In genomic region chr12:6643569-6644256, GRCh38 we compare ENCODE assay signal across 15 cellular contexts. TPM values are rescaled to one million over a fixed set of nuclear protein-coding genes. Genes with fewer than 3 reads are reported as not detected.
DNase-seq lines count a peak whose midpoint lies in the region; TF ChIP-seq lines count a peak whose summit lies in the region.
"Had no signal": no experiment of that assay in that cellular context is flagged by ENCODE, and none has a peak within 500 bp of the region (broad histone marks: within the 10 kb centered on the region; RNA-seq: fewer than 3 reads in every experiment).

No MANE protein-coding gene starts in this region.

- H4K20me1 ChIP-seq in OCI-LY7 (ENCODE audit: insufficient read depth, low read length) = no peaks in the 10 kb centered on the region

- peak overlapping the region; percentile 78 for H3K4me2 ChIP-seq in OCI-LY7 (ENCODE audit: low read length)

- 36 to 67% (median 51%) methylated on average over 6 of the region's 6 CpGs for WGBS in spleen, 5 donors

- no peaks in the 10 kb centered on the region for H3K4me1 ChIP-seq in HEK293 (ENCODE audit: control insufficient read depth, insufficient read depth, low read length)
- H3K4me1 ChIP-seq in OCI-LY7 (ENCODE audit: insufficient read depth, low read length, poor library complexity, severe bottlenecking) = peaks cover 47% of the 10 kb centered on the region
- H3K4me1 ChIP-seq in left ventricle myocardium inferior = peaks cover 15% of the 10 kb centered on the region
- peaks cover 22 to 73% (median 47%) of the 10 kb centered on the region in 6 donors for H3K4me1 ChIP-seq in spleen
- H3K4me1 ChIP-seq: uterus had no signal

- no peak overlapping the region for H3K27ac ChIP-seq in HEK293 (ENCODE audit: extremely low read depth, low read depth, low read length)
- H3K27ac ChIP-seq in OCI-LY7 (ENCODE audit: low read depth, low read length, poor library complexity, severe bottlenecking) = peak overlapping the region; percentile 83
- peak overlapping the region; percentile 50 for H3K27ac ChIP-seq in left ventricle myocardium inferior (replicated peaks)
- H3K27ac ChIP-seq in spleen = peak overlapping the region in 7 of 8 donors; percentile 54 to 83 (median 67)
- H3K27ac ChIP-seq: epithelial cell of prostate, uterus had no signal

- H3K9me3 ChIP-seq in HEK293 (ENCODE audit: control insufficient read depth, insufficient read depth, low read depth, low read length) (no peaks in the 10 kb centered on the region), OCI-LY7 (ENCODE audit: low read length) (no peaks in the 10 kb centered on the region), left ventricle myocardium inferior (replicated peaks) (peaks cover 12% of the 10 kb centered on the region), spleen (peaks cover 0 to 16% (median 4%) of the 10 kb centered on the region in 8 donors)
- H3K9me3 ChIP-seq: uterus had no signal

- no peaks in the 10 kb centered on the region for H3K9me2 ChIP-seq in OCI-LY7 (ENCODE audit: insufficient read depth, low read length)

- no peak for TF ChIP-seq POLR2A in spleen (IDR thresholded peaks at IDR 0.05)

- POLR2A ChIA-PET in HEK293 (lab: Yijun Ruan, JAX) (no interaction called here), OCI-LY7 (lab: Charles Lee) (interaction anchor here (0.5 to 2.4 kb wide), 11 partner anchors 9 to 120 kb away, joined by 3 to 24 read pairs (median 4); partner anchors contain the start of genes COPS7A and LPAR5)

- BruUV-seq in OCI-LY7 (replicated peaks; lab: Mats Ljungman, UMichigan) = no TSS peak

- H3K27me3 ChIP-seq in left ventricle myocardium inferior (ENCODE audit: low read depth) (no peaks in the 10 kb centered on the region), spleen (replicated peaks in 1 of 7) (no peaks in the 10 kb centered on the region)
- H3K27me3 ChIP-seq: uterus had no signal

- no peaks in the 10 kb centered on the region for H3K79me2 ChIP-seq in OCI-LY7 (ENCODE audit: insufficient read depth, low read depth, low read length)

- DNase-seq in OCI-LY7 (ENCODE audit: low spot score) = peak; percentile 73
- DNase-seq in left ventricle myocardium inferior = no peak
- DNase-seq in spleen = no peak
- DNase-seq in H4 (ENCODE audit: low spot score) = no peak
- no peak for DNase-seq in Kasumi-1 (lab: John Stamatoyannopoulos, UW)
- no peak for DNase-seq in stimulated activated CD4-positive, alpha-beta T cell treated with anti-CD3 and anti-CD28 coated beads, Interleukin-12 subunit alpha, Interleukin-12 subunit beta, amount 100 ng/mL, for 4 hours
- no peak for DNase-seq in effector CD4-positive, alpha-beta T cell
- DNase-seq: activated CD8-positive, alpha-beta memory T cell treated with anti-CD3 and anti-CD28 coated beads, Interleukin-2, amount 50 U/mL, for 4 hours; NCI-H69; stimulated activated CD4-positive, alpha-beta T cell treated with anti-CD3 and anti-CD28 coated beads, Interleukin-2, amount 100 ng/mL, for 48 hours; uterus had no signal

- H3K36me3 ChIP-seq in HEK293 (ENCODE audit: control insufficient read depth in 2 of 2, insufficient read depth in 1 of 2, low read length in 2 of 2) (peaks cover 0 to 15% of the 10 kb centered on the region in 2 experiments; a peak in 2 of 3 replicates), OCI-LY7 (ENCODE audit: insufficient read depth, low read length) (no peaks in the 10 kb centered on the region; the same call in none of the 2 replicates), left ventricle myocardium inferior (peaks cover 10% of the 10 kb centered on the region), spleen (peaks cover 0 to 15% (median 10%) of the 10 kb centered on the region in 6 donors)
- H3K36me3 ChIP-seq: uterus had no signal

- CTCF ChIA-PET in HEK293 (lab: Yijun Ruan, JAX) = interaction anchor here (0.7 to 1.0 kb wide), 3 partner anchors 11 to 41 kb away, joined by 3 to 4 read pairs (median 4); no protein-coding TSS in a partner anchor
- CTCF ChIA-PET in OCI-LY7 (lab: Charles Lee; ENCODE audit: unreplicated experiment) = interaction anchor here (0.8 to 1.9 kb wide), 5 partner anchors 8 to 55 kb away, joined by 3 to 7 read pairs (median 4); partner anchors contain the start of gene LPAR5

- intact Hi-C loops in OCI-LY7 (cut with micrococcal nuclease; ENCODE audit: unreplicated experiment) (no loop called here), left ventricle myocardium inferior (cut with micrococcal nuclease) (no loop called here), spleen (cut with DNase I; ENCODE audit: low total_unique reads) (no loop called here)

- TF ChIP-seq CTCF in HEK293 (tag by site-specific recombination; IDR thresholded peaks at IDR 0.05) (no peak), OCI-LY7 (conservative IDR thresholded peaks at IDR 0.05; ENCODE audit: low read length) (no peak), left ventricle myocardium inferior (IDR thresholded peaks at IDR 0.05; ENCODE audit: borderline replicate concordance) (no peak), spleen (IDR thresholded peaks at IDR 0.05 in 8 of 11, conservative IDR thresholded peaks at IDR 0.05 in 3 of 11) (no peak)

- peak overlapping the region; percentile 53 for H2AFZ ChIP-seq in OCI-LY7 (ENCODE audit: low read length)

- H3K4me3 ChIP-seq in HEK293 (ENCODE audit: low read depth, low read length) = no peak overlapping the region
- H3K4me3 ChIP-seq in OCI-LY7 (ENCODE audit: low read depth, low read length, poor library complexity, severe bottlenecking) = peak overlapping the region; percentile 51
- H3K4me3 ChIP-seq in left ventricle myocardium inferior = no peak overlapping the region
- H3K4me3 ChIP-seq in spleen = peak overlapping the region in 2 of 8 donors; percentile 11 to 44
- H3K4me3 ChIP-seq: uterus had no signal

TF ChIP-seq in HEK293, 187 proteins besides CTCF, POLR2A, EP300 and RAD21:
- TF ChIP-seq ZNF274 (IDR thresholded peaks at IDR 0.05; ENCODE audit: low read length) = no peak
- TF ChIP-seq ZNF274 (tag by site-specific recombination; IDR thresholded peaks at IDR 0.05; ENCODE audit: borderline replicate concordance) = peak; percentile 54; the same call in 1 of the 2 replicates
- TF ChIP-seq ELK4 (IDR thresholded peaks at IDR 0.05; ENCODE audit: borderline replicate concordance, low read depth, low read length) = no peak
- TF ChIP-seq ZNF362 (tag by site-specific recombination; IDR thresholded peaks at IDR 0.05) = no peak
- no peak for TF ChIP-seq MYNN (tag by site-specific recombination; IDR thresholded peaks at IDR 0.05; ENCODE audit: borderline replicate concordance)
- no peak for TF ChIP-seq ZBTB20 (tag by site-specific recombination; IDR thresholded peaks at IDR 0.05)
- no peak for TF ChIP-seq ZNF677 (tag by site-specific recombination; IDR thresholded peaks at IDR 0.05)
- TF ChIP-seq SETDB1 (IDR thresholded peaks at IDR 0.05; ENCODE audit: insufficient read length, low read length) = peak; percentile 13

RNA-seq across cellular contexts. Expression of gene ACRBP, which starts 3.5 kb away (rescaled TPM):
- total RNA-seq in OCI-LY7 (2014; rRNA removed; shearing (Covaris generic)) = 3.6 and 4.4 TPM in 2 replicates
- 9.3 and 9.4 TPM in 2 replicates for total RNA-seq in OCI-LY7 (2022)
- 1.4 TPM for total RNA-seq in left ventricle myocardium inferior
- 10 to 100 TPM; 13.2 to 41.7 (median 18.1) TPM for total RNA-seq in spleen
- polyA plus RNA-seq in spleen = 1 to 10 TPM; 7.2 to 8.8 (median 7.3) TPM
- not detected in 2 replicates for total RNA-seq in H4 (2014; rRNA removed; shearing (Covaris generic))

RNA-seq across cellular contexts. Expression of gene LPAR5, which starts 8.0 kb away (rescaled TPM):
- total RNA-seq in OCI-LY7 (2014; rRNA removed; shearing (Covaris generic)) = 7.7 and 14.4 TPM in 2 replicates
- total RNA-seq in OCI-LY7 (2022) = 25.3 and 25.6 TPM in 2 replicates
- 7.0 TPM for total RNA-seq in left ventricle myocardium inferior
- 10 to 100 TPM; 12.9 to 26.6 (median 16.9) TPM for total RNA-seq in spleen
- polyA plus RNA-seq in spleen = 10 to 100 TPM; 10.9 to 16.0 (median 14.9) TPM
- total RNA-seq in H4 (2014; rRNA removed; shearing (Covaris generic)) = 0.04 TPM in 1 of 2 replicates, not detected in the other
- total RNA-seq: myocyte, renal cortical epithelial cell had no signal

RNA-seq across cellular contexts. Expression of gene ING4, which starts 19.2 kb away (rescaled TPM):
- total RNA-seq in OCI-LY7 (2014; rRNA removed; shearing (Covaris generic)) = 27.1 and 38.1 TPM in 2 replicates
- total RNA-seq in OCI-LY7 (2022) (30.8 and 37.0 TPM in 2 replicates), left ventricle myocardium inferior (23.2 TPM), spleen (10 to 100 TPM; 34.5 to 68.8 (median 49.9) TPM)
- 10 to 100 TPM; 33.0 to 56.7 (median 50.3) TPM for polyA plus RNA-seq in spleen
- 57.8 and 65.7 TPM in 2 replicates for total RNA-seq in H4 (2014; rRNA removed; shearing (Covaris generic))

RNA-seq across cellular contexts. Expression of gene CHD4, which starts 36.5 kb away (rescaled TPM):
- 287 and 319 TPM in 2 replicates for total RNA-seq in OCI-LY7 (2014; rRNA removed; shearing (Covaris generic))
- 247 and 267 TPM in 2 replicates for total RNA-seq in OCI-LY7 (2022)
- total RNA-seq in left ventricle myocardium inferior = 151 TPM
- total RNA-seq in spleen = 100 to 1,000 TPM; 202 to 272 (median 240) TPM
- 100 to 1,000 TPM; 136 to 169 (median 154) TPM for polyA plus RNA-seq in spleen
- 242 and 246 TPM in 2 replicates for total RNA-seq in H4 (2014; rRNA removed; shearing (Covaris generic))

RNA-seq across cellular contexts. Expression of gene ZNF384, which starts 45.5 kb away (rescaled TPM):
- total RNA-seq in OCI-LY7 (2014; rRNA removed; shearing (Covaris generic)) = 48.2 and 48.6 TPM in 2 replicates
- 95.5 and 109 TPM in 2 replicates for total RNA-seq in OCI-LY7 (2022)
- 26.5 TPM for total RNA-seq in left ventricle myocardium inferior
- 10 to 100 TPM; 48.8 to 79.8 (median 59.0) TPM for total RNA-seq in spleen
- 10 to 100 TPM; 18.9 to 35.9 (median 28.7) TPM for polyA plus RNA-seq in spleen
- 21.2 and 23.6 TPM in 2 replicates for total RNA-seq in H4 (2014; rRNA removed; shearing (Covaris generic))
